Comparison of ENCODE assay signal across 10 cellular contexts in the genomic region with DNA sequence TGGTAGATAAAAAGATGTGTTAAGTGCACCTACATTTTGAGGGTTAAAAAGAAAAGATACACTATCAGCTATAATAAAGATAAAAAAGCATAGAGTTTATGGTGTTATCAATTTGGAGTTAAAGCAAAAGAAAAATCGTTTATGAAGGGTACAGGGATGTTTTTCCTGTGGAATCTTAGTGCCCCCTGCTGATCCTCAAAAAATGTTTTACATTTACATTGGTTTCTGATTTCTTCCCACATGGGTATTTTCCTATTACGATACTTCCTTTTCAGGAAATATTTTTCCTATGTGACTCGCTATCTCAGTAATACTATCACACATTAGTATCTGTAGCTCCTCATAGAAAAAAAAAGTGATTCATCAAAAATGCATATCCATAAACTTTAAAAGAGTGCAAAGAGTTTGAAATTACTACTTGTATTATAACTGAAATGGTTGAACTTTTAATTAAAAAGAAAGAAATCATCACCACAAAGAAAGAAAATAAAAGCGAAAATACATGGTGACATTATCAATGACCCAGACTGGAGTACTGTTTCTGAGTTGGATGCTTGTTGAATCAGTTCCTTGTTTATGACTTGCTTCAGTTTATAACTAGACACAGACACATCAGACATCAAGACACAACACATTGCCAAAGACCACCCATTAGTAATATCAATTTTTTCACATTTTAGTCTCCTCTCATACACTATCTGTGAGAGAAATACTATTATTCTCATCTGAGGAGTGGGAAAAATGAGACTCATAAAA.
DNase-seq lines count a peak whose midpoint lies in the region; ATAC-seq and TF ChIP-seq lines count a peak whose summit lies in the region.
"Had no signal": no experiment of that assay in that cellular context is flagged by ENCODE, and none has a peak within 500 bp of the region (broad histone marks: within the 10 kb centered on the region; RNA-seq: fewer than 3 reads in every experiment).

No MANE protein-coding gene starts in this region.

- TF ChIP-seq CTCF in heart right ventricle (IDR thresholded peaks at IDR 0.05) (peak in 8 of 9 donors; percentile 22 to 53 (median 30)), right atrium auricular region (IDR thresholded peaks at IDR 0.05) (peak in 1 of 2 donors; percentile 61), cardiac fibroblast (IDR thresholded peaks at IDR 0.05; ENCODE audit: low read depth, low read length) (peak; percentile 42), type B pancreatic cell (conservative IDR thresholded peaks at IDR 0.05) (peak; percentile 47)

- no peaks in the 10 kb centered on the region for H3K36me3 Mint-ChIP-seq in type B pancreatic cell
- H3K36me3 Mint-ChIP-seq: activated naive CD8-positive, alpha-beta T cell had no signal

- intact Hi-C loops in heart right ventricle (cut with DNase I): loop anchor here in 7 of 10 donors (2.0 to 10.0 kb wide), 3 partner anchors 417 to 419 kb away; no protein-coding TSS in a partner anchor

- no peak for DNase-seq in heart right ventricle
- no peak for DNase-seq in right atrium auricular region (ENCODE audit: low spot score)
- DNase-seq in NCI-H1694 treated with DMSO at 0.1 percent for 48 hours (lab: John Stamatoyannopoulos, UW): peak; percentile 92
- peak; percentile 51 to 62 for DNase-seq in cardiac fibroblast (ENCODE audit: low read depth in 2 of 2)
- DNase-seq in type B pancreatic cell (ENCODE audit: extremely low spot score, unreplicated experiment): no peak
- DNase-seq in DMS153 (lab: John Stamatoyannopoulos, UW): no peak
- DNase-seq in hippocampal formation (lab: John Stamatoyannopoulos, UW): no peak
- no peak for DNase-seq in DMS79 treated with DMSO at 0.1 percent for 48 hours (lab: John Stamatoyannopoulos, UW)
- DNase-seq: stimulated activated CD4-positive, alpha-beta T cell treated with anti-CD3 and anti-CD28 coated beads, Interleukin-4, amount 100 ng/mL, for 4 hours had no signal

- H3K4me3 ChIP-seq in heart right ventricle (no peak overlapping the region), right atrium auricular region (no peak overlapping the region), cardiac fibroblast (replicated peaks in 1 of 2; ENCODE audit: low read depth in 2 of 2, low read length in 2 of 2) (no peak overlapping the region)

- H3K27ac Mint-ChIP-seq in type B pancreatic cell: no peak overlapping the region
- H3K27ac Mint-ChIP-seq: activated naive CD8-positive, alpha-beta T cell had no signal

- no peaks in the 10 kb centered on the region for H3K27me3 Mint-ChIP-seq in type B pancreatic cell

- H3K4me3 Mint-ChIP-seq in type B pancreatic cell: no peak overlapping the region
- H3K4me3 Mint-ChIP-seq: activated naive CD8-positive, alpha-beta T cell had no signal

- no peak for ATAC-seq in heart right ventricle

- H3K27ac ChIP-seq in heart right ventricle: no peak overlapping the region
- no peak overlapping the region for H3K27ac ChIP-seq in right atrium auricular region

- WGBS in heart right ventricle, 2 donors: 31 to 39% methylated on average over 4 of the region's 4 CpGs

- H3K9me3 Mint-ChIP-seq in type B pancreatic cell: peaks cover 2% of the 10 kb centered on the region

- H3K4me1 ChIP-seq in heart right ventricle (no peaks in the 10 kb centered on the region), right atrium auricular region (no peaks in the 10 kb centered on the region)

- H3K36me3 ChIP-seq in heart right ventricle (no peaks in the 10 kb centered on the region), right atrium auricular region (no peaks in the 10 kb centered on the region)

- peaks cover 0 to 27% (median 9%) of the 10 kb centered on the region in 11 donors for H3K9me3 ChIP-seq in heart right ventricle
- peaks cover 0 to 16% of the 10 kb centered on the region in 2 donors for H3K9me3 ChIP-seq in right atrium auricular region

- H3K4me1 Mint-ChIP-seq in type B pancreatic cell (ENCODE audit: unreplicated experiment): no peaks in the 10 kb centered on the region

- H3K27me3 ChIP-seq in heart right ventricle (no peaks in the 10 kb centered on the region), right atrium auricular region (no peaks in the 10 kb centered on the region)

Comparison
In these comparisons a context has a peak if more than half of its experiments do, and no peak if none do; other contexts are left out.
1. DNase-seq: peak in NCI-H1694 treated with DMSO at 0.1 percent for 48 hours (single experiment) and cardiac fibroblast (2 of 2); none in heart right ventricle (0 of 2), right atrium auricular region (single experiment), type B pancreatic cell (single experiment), DMS153 (single experiment), hippocampal formation (0 of 2) and DMS79 treated with DMSO at 0.1 percent for 48 hours (single experiment).